12 cellular contexts compared by ENCODE assay signal in the genomic region with DNA sequence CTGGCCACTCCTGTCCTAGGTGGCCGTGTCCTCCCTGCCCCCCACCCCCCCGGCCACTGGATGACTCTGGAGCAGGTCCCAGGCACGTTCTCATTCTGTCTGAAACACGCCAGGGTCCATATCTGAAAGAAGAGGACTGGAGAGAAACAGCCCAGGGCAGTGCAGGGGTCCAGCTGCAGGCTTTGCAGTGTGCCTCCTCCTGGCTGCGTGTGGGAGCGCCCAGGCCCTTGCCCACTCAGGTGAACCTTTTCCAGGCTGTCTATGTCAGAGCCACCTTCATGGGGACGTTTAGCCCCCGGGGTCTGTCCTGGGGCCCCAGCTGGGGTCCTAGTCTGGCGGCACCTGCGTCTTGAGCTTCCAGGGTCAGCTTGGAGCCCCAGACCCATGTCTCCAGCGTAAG. TPM values are rescaled to one million over a fixed set of nuclear protein-coding genes. Genes with fewer than 3 reads are reported as not detected.
DNase-seq lines count a peak whose midpoint lies in the region; ATAC-seq and TF ChIP-seq lines count a peak whose summit lies in the region.
"Had no signal": no experiment of that assay in that cellular context is flagged by ENCODE, and none has a peak within 500 bp of the region (broad histone marks: within the 10 kb centered on the region; RNA-seq: fewer than 3 reads in every experiment).

No MANE protein-coding gene starts in this region.

- DNase-seq in ELF-1 (ENCODE audit: low read depth, low spot score) = peak; percentile 48
- no peak for DNase-seq in NB4 (ENCODE audit: low read depth)
- peak; percentile 68 for DNase-seq in iPS-NIHi7 (ENCODE audit: extremely low spot score)
- DNase-seq in gastrocnemius medialis = no peak
- no peak for DNase-seq in anterior cingulate cortex (lab: John Stamatoyannopoulos, UW)
- no peak for DNase-seq in stimulated activated CD4-positive, alpha-beta T cell treated with anti-CD3 and anti-CD28 coated beads, Interleukin-12 subunit alpha, Interleukin-12 subunit beta, amount 100 ng/mL, for 4 hours
- no peak for DNase-seq in activated CD4-positive, alpha-beta T cell treated with anti-CD3 and anti-CD28 coated beads, Interleukin-2, amount 10 ng/mL, durations not matched to agents 7 days and 5 days
- DNase-seq: activated naive CD4-positive, alpha-beta T cell treated with Interleukin-2 at 50 U/mL for 16 hours; CD8-positive, alpha-beta memory T cell; effector memory CD4-positive, alpha-beta T cell; stimulated activated CD8-positive, alpha-beta memory T cell treated with anti-CD3 and anti-CD28 coated beads, Interleukin-4, amount 100 ng/mL, for 48 hours; tibial artery had no signal

- H3K27ac ChIP-seq in gastrocnemius medialis = peak overlapping the region; percentile 79 to 95 (median 90)
- H3K27ac ChIP-seq: tibial artery had no signal

- no peaks in the 10 kb centered on the region for H3K9me3 Mint-ChIP-seq in activated CD4-positive, alpha-beta T cell treated with anti-CD3 and anti-CD28 coated beads, Interleukin-2, amount 10 ng/mL, durations not matched to agents 7 days and 5 days

- H3K9me3 ChIP-seq in gastrocnemius medialis = no peaks in the 10 kb centered on the region
- H3K9me3 ChIP-seq: tibial artery had no signal

- no peaks in the 10 kb centered on the region for H3K4me1 Mint-ChIP-seq in activated CD4-positive, alpha-beta T cell treated with anti-CD3 and anti-CD28 coated beads, Interleukin-2, amount 10 ng/mL, durations not matched to agents 7 days and 5 days

- H3K27ac Mint-ChIP-seq in activated CD4-positive, alpha-beta T cell treated with anti-CD3 and anti-CD28 coated beads, Interleukin-2, amount 10 ng/mL, durations not matched to agents 7 days and 5 days = no peak overlapping the region
- H3K27ac Mint-ChIP-seq: CD8-positive, alpha-beta memory T cell had no signal

- H3K36me3 ChIP-seq in gastrocnemius medialis = no peaks in the 10 kb centered on the region

- no peaks in the 10 kb centered on the region for H3K36me3 Mint-ChIP-seq in activated CD4-positive, alpha-beta T cell treated with anti-CD3 and anti-CD28 coated beads, Interleukin-2, amount 10 ng/mL, durations not matched to agents 7 days and 5 days (ENCODE audit: low read depth)

- intact Hi-C loops in gastrocnemius medialis (cut with DNase I; ENCODE audit: low total_unique reads) = loop anchor here (2.0 kb wide), 1 partner anchor 57 kb away; no protein-coding TSS in a partner anchor

- H3K27me3 Mint-ChIP-seq in activated CD4-positive, alpha-beta T cell treated with anti-CD3 and anti-CD28 coated beads, Interleukin-2, amount 10 ng/mL, durations not matched to agents 7 days and 5 days = no peaks in the 10 kb centered on the region

- POLR2A ChIA-PET in activated CD4-positive, alpha-beta T cell treated with anti-CD3 and anti-CD28 coated beads, Interleukin-2, amount 10 ng/mL, durations not matched to agents 7 days and 5 days (lab: Charles Lee) = no interaction called here

- in situ Hi-C loops in gastrocnemius medialis (cut with MboI; ENCODE audit: low sequenced_read_pairs in 4 of 4) = no loop called here

- CTCF ChIA-PET in activated CD4-positive, alpha-beta T cell treated with anti-CD3 and anti-CD28 coated beads, Interleukin-2, amount 10 ng/mL, durations not matched to agents 7 days and 5 days (lab: Charles Lee) = interaction anchor here (0.9 to 1.2 kb wide), 2 partner anchors 13 to 72 kb away, joined by 3 read pairs; no protein-coding TSS in a partner anchor

- no peaks in the 10 kb centered on the region for H3K27me3 ChIP-seq in gastrocnemius medialis
- H3K27me3 ChIP-seq: tibial artery had no signal

- TF ChIP-seq POLR2A in NB4 (IDR thresholded peaks at IDR 0.05; ENCODE audit: extremely low read depth, insufficient read length) (no peak), gastrocnemius medialis (IDR thresholded peaks at IDR 0.05) (no peak)

- peaks cover 20 to 51% of the 10 kb centered on the region in 2 donors for H3K4me1 ChIP-seq in gastrocnemius medialis

- no peak overlapping the region for H3K4me3 ChIP-seq in NB4 (ENCODE audit: low read depth, low read length)
- peak overlapping the region in 2 of 4 donors; percentile 27 to 31 for H3K4me3 ChIP-seq in gastrocnemius medialis
- H3K4me3 ChIP-seq: tibial artery had no signal

- ATAC-seq in gastrocnemius medialis = peak; percentile 37 to 40

- no peak overlapping the region for H3K4me3 Mint-ChIP-seq in activated CD4-positive, alpha-beta T cell treated with anti-CD3 and anti-CD28 coated beads, Interleukin-2, amount 10 ng/mL, durations not matched to agents 7 days and 5 days
- H3K4me3 Mint-ChIP-seq: CD8-positive, alpha-beta memory T cell had no signal

- TF ChIP-seq CTCF in NB4 (IDR thresholded peaks at IDR 0.05; ENCODE audit: low read depth, low read length) (peak; percentile 8), gastrocnemius medialis (IDR thresholded peaks at IDR 0.05 in 4 of 5, conservative IDR thresholded peaks at IDR 0.05 in 1 of 5) (no peak)

RNA-seq across cellular contexts. Expression of gene GRAMD4, which starts 15.6 kb away (rescaled TPM):
- total RNA-seq in gastrocnemius medialis = 100 to 1,000 TPM in 1 of 4 donors, 10 to 100 TPM in 3; 16.7 to 106 (median 53.3) TPM
- 10 to 100 TPM; 40.8 to 43.2 TPM for total RNA-seq in activated CD4-positive, alpha-beta T cell treated with anti-CD3 and anti-CD28 coated beads, Interleukin-2, amount 10 ng/mL, durations not matched to agents 7 days and 5 days

Comparison
In these comparisons a context has a peak if more than half of its experiments do, and no peak if none do; other contexts are left out.
1. DNase-seq: peak in ELF-1 (single experiment) and iPS-NIHi7 (single experiment); none in NB4 (single experiment), gastrocnemius medialis (0 of 2), anterior cingulate cortex (0 of 58), stimulated activated CD4-positive, alpha-beta T cell treated with anti-CD3 and anti-CD28 coated beads, Interleukin-12 subunit alpha, Interleukin-12 subunit beta, amount 100 ng/mL, for 4 hours (single experiment) and activated CD4-positive, alpha-beta T cell treated with anti-CD3 and anti-CD28 coated beads, Interleukin-2, amount 10 ng/mL, durations not matched to agents 7 days and 5 days (single experiment).